1 cellular context compared by ENCODE assay signal in genomic region chr7:101450064-101450463, GRCh38.
TF ChIP-seq lines count a peak whose summit lies in the region.

No MANE protein-coding gene starts in this region.

TF ChIP-seq in HCT116, 20 proteins besides CTCF, POLR2A, EP300 and RAD21 (continued from another document):
- TF ChIP-seq, protein P1, sequence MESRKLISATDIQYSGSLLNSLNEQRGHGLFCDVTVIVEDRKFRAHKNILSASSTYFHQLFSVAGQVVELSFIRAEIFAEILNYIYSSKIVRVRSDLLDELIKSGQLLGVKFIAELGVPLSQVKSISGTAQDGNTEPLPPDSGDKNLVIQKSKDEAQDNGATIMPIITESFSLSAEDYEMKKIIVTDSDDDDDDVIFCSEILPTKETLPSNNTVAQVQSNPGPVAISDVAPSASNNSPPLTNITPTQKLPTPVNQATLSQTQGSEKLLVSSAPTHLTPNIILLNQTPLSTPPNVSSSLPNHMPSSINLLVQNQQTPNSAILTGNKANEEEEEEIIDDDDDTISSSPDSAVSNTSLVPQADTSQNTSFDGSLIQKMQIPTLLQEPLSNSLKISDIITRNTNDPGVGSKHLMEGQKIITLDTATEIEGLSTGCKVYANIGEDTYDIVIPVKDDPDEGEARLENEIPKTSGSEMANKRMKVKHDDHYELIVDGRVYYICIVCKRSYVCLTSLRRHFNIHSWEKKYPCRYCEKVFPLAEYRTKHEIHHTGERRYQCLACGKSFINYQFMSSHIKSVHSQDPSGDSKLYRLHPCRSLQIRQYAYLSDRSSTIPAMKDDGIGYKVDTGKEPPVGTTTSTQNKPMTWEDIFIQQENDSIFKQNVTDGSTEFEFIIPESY (IDR thresholded peaks at IDR 0.05; ENCODE audit: extremely low read depth, insufficient replicate concordance, low read length), result no peak
- TF ChIP-seq EZH2 (IDR thresholded peaks at IDR 0.05) (no peak), ELF1 (IDR thresholded peaks at IDR 0.05; ENCODE audit: borderline replicate concordance, low read depth) (no peak), ZFX (IDR thresholded peaks at IDR 0.05) (no peak), ATF3 (IDR thresholded peaks at IDR 0.05) (no peak), EGR1 (IDR thresholded peaks at IDR 0.05; ENCODE audit: low read depth) (no peak), CEBPB (IDR thresholded peaks at IDR 0.05; ENCODE audit: low read depth) (no peak), ZNF274 (IDR thresholded peaks at IDR 0.05; ENCODE audit: low read depth, low read length) (no peak), TCF7L2 (IDR thresholded peaks at IDR 0.05; ENCODE audit: borderline replicate concordance, extremely low read depth, insufficient read depth, insufficient read length) (no peak)
- TF ChIP-seq, protein P2, sequence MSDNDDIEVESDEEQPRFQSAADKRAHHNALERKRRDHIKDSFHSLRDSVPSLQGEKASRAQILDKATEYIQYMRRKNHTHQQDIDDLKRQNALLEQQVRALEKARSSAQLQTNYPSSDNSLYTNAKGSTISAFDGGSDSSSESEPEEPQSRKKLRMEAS (IDR thresholded peaks at IDR 0.05), result no peak
